In the genomic region with DNA sequence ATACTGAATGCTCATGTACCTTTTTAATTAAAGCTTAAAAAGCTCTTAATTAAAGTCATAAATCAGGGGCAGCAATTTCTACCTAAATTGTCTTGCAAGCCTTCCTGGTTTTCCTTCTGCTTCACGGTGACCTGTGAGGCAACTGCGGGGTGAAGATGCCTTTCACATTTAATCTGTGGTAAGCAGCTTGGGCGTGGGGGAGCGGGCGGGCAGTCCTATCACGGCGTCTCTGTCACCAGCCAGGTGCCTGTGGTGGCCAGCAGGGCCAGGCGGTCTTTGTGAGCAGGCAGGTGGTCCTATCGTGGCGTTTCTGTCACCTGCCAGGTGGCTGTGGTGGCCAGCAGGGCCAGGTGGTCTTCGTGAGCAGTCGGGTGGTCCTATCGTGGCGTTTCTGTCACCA, we compare ENCODE assay signal across 15 cellular contexts.
A peak's percentile ranks its signal among the peaks of the same experiment; 100 is the strongest.
DNase-seq lines count a peak whose midpoint lies in the region; ATAC-seq and TF ChIP-seq lines count a peak whose summit lies in the region.
"Had no signal": no experiment of that assay in that cellular context is flagged by ENCODE, and none has a peak within 500 bp of the region (broad histone marks: within the 10 kb centered on the region; RNA-seq: fewer than 3 reads in every experiment).

No MANE protein-coding gene starts in this region.

- no peak overlapping the region for H3K18ac ChIP-seq in neuronal stem cell (ENCODE audit: low read length)

- no peak overlapping the region for H3K4me3 Mint-ChIP-seq in chondrocyte (ENCODE audit: unreplicated experiment)
- H3K4me3 Mint-ChIP-seq: CD4-positive, alpha-beta memory T cell had no signal

- H3K14ac ChIP-seq in neuronal stem cell (ENCODE audit: low read length), result no peak overlapping the region

- no peaks in the 10 kb centered on the region for H3K27me3 Mint-ChIP-seq in chondrocyte (ENCODE audit: low read depth)

- no peak for ATAC-seq in GM18870 (IDR thresholded peaks at IDR 0.05; ENCODE audit: unreplicated experiment)

- H2BK12ac ChIP-seq in neuronal stem cell (ENCODE audit: low read length), result no peak overlapping the region

- H3K4ac ChIP-seq in neuronal stem cell (ENCODE audit: low read length), result no peak overlapping the region

- no peak overlapping the region for H4K91ac ChIP-seq in neuronal stem cell (ENCODE audit: low read depth, low read length, poor library complexity)

- H3K36me3 ChIP-seq in WERI-Rb-1 (no peaks in the 10 kb centered on the region), neuronal stem cell (replicated peaks in 1 of 2; ENCODE audit: control insufficient read depth in 2 of 2, insufficient read depth in 2 of 2, low read length in 2 of 2) (no peaks in the 10 kb centered on the region)

- H3K9me3 ChIP-seq in WERI-Rb-1 (ENCODE audit: severe bottlenecking) (peaks cover 18% of the 10 kb centered on the region), neuronal stem cell (replicated peaks in 1 of 2; ENCODE audit: control insufficient read depth in 2 of 2, insufficient read depth in 1 of 2, low read depth in 1 of 2, low read length in 2 of 2) (peaks cover 0 to 2% of the 10 kb centered on the region in 2 donors)

- TF ChIP-seq CTCF in WERI-Rb-1 (IDR thresholded peaks at IDR 0.05; ENCODE audit: low read depth, low read length) (no peak), chondrocyte (IDR thresholded peaks at IDR 0.05) (no peak)

- no peak overlapping the region for H2AK5ac ChIP-seq in neuronal stem cell (ENCODE audit: low read depth, low read length)

- peaks cover 55% of the 10 kb centered on the region for H3K9me3 Mint-ChIP-seq in chondrocyte (ENCODE audit: low read depth)

- H3K9ac ChIP-seq in neuronal stem cell (ENCODE audit: low read depth, low read length, poor library complexity), result no peak overlapping the region
- H3K9ac ChIP-seq: GM23248 had no signal

- no peak overlapping the region for H3K4me2 ChIP-seq in neuronal stem cell (ENCODE audit: insufficient read depth, low read length, poor library complexity, severe bottlenecking)

- peak; percentile 58 for DNase-seq in WERI-Rb-1
- DNase-seq in chondrocyte (ENCODE audit: low spot score), result peak; percentile 36
- no peak for DNase-seq in neuronal stem cell (ENCODE audit: low spot score)
- no peak for DNase-seq in islet precursor cell
- DNase-seq in cerebellum (ENCODE audit: low spot score), result no peak
- DNase-seq: C1 segment of cervical spinal cord; Calu3; CD4-positive, alpha-beta memory T cell; COR-L47; DMS153; DND-41; GM23248; H7; HCEC 1CT had no signal

- H3K27ac ChIP-seq in WERI-Rb-1 (no peak overlapping the region), neuronal stem cell (replicated peaks; ENCODE audit: low read length) (no peak overlapping the region)
- H3K27ac ChIP-seq: GM23248 had no signal

- no peak overlapping the region for H2BK5ac ChIP-seq in neuronal stem cell (ENCODE audit: low read length)

- no peak overlapping the region for H2BK120ac ChIP-seq in neuronal stem cell (ENCODE audit: low read depth, low read length)

- no peak overlapping the region for H2BK15ac ChIP-seq in neuronal stem cell (ENCODE audit: low read length)

- peaks cover 0 to 2% of the 10 kb centered on the region in 2 donors for H3K4me1 ChIP-seq in neuronal stem cell (ENCODE audit: control insufficient read depth in 2 of 2, insufficient read depth in 1 of 2, low read depth in 1 of 2, low read length in 2 of 2)

- H3K27ac Mint-ChIP-seq in chondrocyte (ENCODE audit: unreplicated experiment), result no peak overlapping the region
- H3K27ac Mint-ChIP-seq: CD4-positive, alpha-beta memory T cell had no signal

- H4K8ac ChIP-seq in neuronal stem cell (ENCODE audit: low read depth, low read length), result no peak overlapping the region

- WGBS in neuronal stem cell (ENCODE audit: extremely low coverage in 2 of 2, insufficient read length in 2 of 2, insufficient replicate concordance in 1 of 2), 2 donors, result no CpG with 5 or more reads among the region's 14 CpGs

- no peaks in the 10 kb centered on the region for H3K79me1 ChIP-seq in neuronal stem cell (ENCODE audit: low read depth, low read length)

- H3K4me3 ChIP-seq in WERI-Rb-1 (ENCODE audit: low read depth, low read length), result no peak overlapping the region
- no peak overlapping the region for H3K4me3 ChIP-seq in neuronal stem cell (ENCODE audit: low read length in 2 of 2)
- H3K4me3 ChIP-seq: GM23248 had no signal

- no peaks in the 10 kb centered on the region for H3K4me1 Mint-ChIP-seq in chondrocyte (ENCODE audit: low read depth)
- H3K4me1 Mint-ChIP-seq: CD4-positive, alpha-beta memory T cell had no signal

- H2AFZ ChIP-seq in neuronal stem cell (ENCODE audit: low read length), result no peak overlapping the region
- H2AFZ ChIP-seq: GM23248 had no signal

- H3K27me3 ChIP-seq in WERI-Rb-1 (ENCODE audit: insufficient read depth, low read depth, severe bottlenecking) (no peaks in the 10 kb centered on the region), neuronal stem cell (ENCODE audit: control insufficient read depth in 3 of 3, insufficient read depth in 3 of 3, low read depth in 1 of 3, low read length in 3 of 3) (no peaks in the 10 kb centered on the region)

- H3K36me3 Mint-ChIP-seq in chondrocyte (ENCODE audit: low read depth), result no peaks in the 10 kb centered on the region

- peak overlapping the region; percentile 46 for H3K23ac ChIP-seq in neuronal stem cell (ENCODE audit: low read depth, low read length, poor library complexity)

Comparison
In these comparisons a context has a peak if more than half of its experiments do, and no peak if none do; other contexts are left out.
1. DNase-seq: peak in WERI-Rb-1 (single experiment) and chondrocyte (single experiment); none in neuronal stem cell (single experiment), islet precursor cell (single experiment) and cerebellum (single experiment).